20 cellular contexts compared by ENCODE assay signal in genomic region chr16:70665113-70665694, GRCh38. TPM values are rescaled to one million over a fixed set of nuclear protein-coding genes. Genes with fewer than 3 reads are reported as not detected.
DNase-seq lines count a peak whose midpoint lies in the region; FAIRE-seq and TF ChIP-seq lines count a peak whose summit lies in the region.
"Had no signal": no experiment of that assay in that cellular context is flagged by ENCODE, and none has a peak within 500 bp of the region (broad histone marks: within the 10 kb centered on the region; RNA-seq: fewer than 3 reads in every experiment).

No MANE protein-coding gene starts in this region.

- H4K5ac ChIP-seq in H1 (ENCODE audit: insufficient read length, low read depth, low read length), result no peak overlapping the region

- 93% methylated on average over 13 of the region's 14 CpGs; no CpG with 5 or more reads in 1 of the 2 experiments for WGBS in H1 (ENCODE audit: extremely low coverage in 1 of 2, insufficient coverage in 1 of 2, insufficient read length in 1 of 2, insufficient replicate concordance in 2 of 2, low coverage in 1 of 2, low lambda C conversion rate in 2 of 2, missing lambda C conversion rate in 1 of 2), 2 experiments

- POLR2A ChIA-PET in H1 (lab: Charles Lee; ENCODE audit: partially characterized antibody), result interaction anchor here (0.6 to 2.2 kb wide), 2 partner anchors 11 to 67 kb away, joined by 4 to 8 read pairs; no protein-coding TSS in a partner anchor

- H2BK20ac ChIP-seq in H1 (ENCODE audit: low read length), result no peak overlapping the region

- no peak overlapping the region for H3K4ac ChIP-seq in H1 (replicated peaks; ENCODE audit: insufficient read length, low read depth, low read length)

- CTCF ChIA-PET in H1 (lab: Charles Lee; ENCODE audit: partially characterized antibody), result interaction anchor here (1.4 to 1.9 kb wide), 2 partner anchors 15 to 106 kb away, joined by 7 to 8 read pairs; no protein-coding TSS in a partner anchor

- no peak overlapping the region for H2AK5ac ChIP-seq in H1 (ENCODE audit: low read depth, low read length)

- H4K91ac ChIP-seq in H1 (replicated peaks; ENCODE audit: insufficient read length, low read length), result no peak overlapping the region

- no peak overlapping the region for H3K14ac ChIP-seq in H1 (ENCODE audit: insufficient read length)

- peaks cover 0 to 11% (median 6%) of the 10 kb centered on the region in 4 experiments; a peak in 6 of 7 replicates for H3K4me1 ChIP-seq in H1 (replicated peaks in 1 of 4; ENCODE audit: control insufficient read depth in 3 of 4, insufficient read depth in 4 of 4, low read length in 3 of 4)
- peaks cover 7% of the 10 kb centered on the region for H3K4me1 ChIP-seq in osteoblast (ENCODE audit: insufficient read depth, low read length)

- H4K20me1 ChIP-seq in H1 (replicated peaks in 1 of 2; ENCODE audit: control insufficient read depth in 1 of 2, insufficient read depth in 2 of 2, low read length in 2 of 2), result peaks cover 0 to 3% of the 10 kb centered on the region in 2 experiments
- H4K20me1 ChIP-seq in osteoblast (ENCODE audit: insufficient read depth, low read length), result peaks cover 40% of the 10 kb centered on the region

- H3K27me3 ChIP-seq in H7 (ENCODE audit: control insufficient read depth, insufficient read depth, low read length) (no peaks in the 10 kb centered on the region), H1 (replicated peaks in 1 of 4; ENCODE audit: control insufficient read depth in 3 of 4, extremely low read depth in 1 of 4, insufficient read depth in 3 of 4, low read length in 3 of 4) (no peaks in the 10 kb centered on the region), osteoblast (ENCODE audit: insufficient read depth, low read length) (no peaks in the 10 kb centered on the region)

- no peak overlapping the region for H3K9ac ChIP-seq in H1 (replicated peaks in 1 of 4; ENCODE audit: extremely low read depth in 1 of 4, low read depth in 3 of 4, low read length in 3 of 4)

- no peak overlapping the region for H3K27ac ChIP-seq in H1 (ENCODE audit: low read depth, low read length)
- no peak overlapping the region for H3K27ac ChIP-seq in osteoblast (ENCODE audit: low read depth, low read length)

- TF ChIP-seq CTCF in H1 (IDR thresholded peaks at IDR 0.05; ENCODE audit: control extremely low read depth in 1 of 3, insufficient read depth in 1 of 3, low read depth in 1 of 3, low read length in 3 of 3), result no peak
- no peak for TF ChIP-seq CTCF in osteoblast (IDR thresholded peaks at IDR 0.05; ENCODE audit: extremely low read depth, low read depth, low read length)

- H3K4me2 ChIP-seq in H1 (ENCODE audit: insufficient read depth in 1 of 2, low read depth in 2 of 2, low read length in 2 of 2) (no peak overlapping the region), osteoblast (ENCODE audit: insufficient read depth, low read length) (no peak overlapping the region)

- no peak for TF ChIP-seq EP300 in H1 (IDR thresholded peaks at IDR 0.05; ENCODE audit: borderline replicate concordance in 1 of 2, low read depth in 2 of 2, low read length in 2 of 2)

- H3K9me3 ChIP-seq in H1 (ENCODE audit: insufficient read depth in 2 of 2, low read depth in 1 of 2, low read length in 1 of 2) (no peaks in the 10 kb centered on the region), osteoblast (ENCODE audit: low read depth, low read length) (no peaks in the 10 kb centered on the region)

- H2BK12ac ChIP-seq in H1 (ENCODE audit: low read depth, low read length), result no peak overlapping the region

- H3K4me3 ChIP-seq in H7 (ENCODE audit: insufficient read depth, low read depth, low read length) (no peak overlapping the region), H1 (ENCODE audit: extremely low read depth in 1 of 4, insufficient read depth in 2 of 4, low read depth in 3 of 4, low read length in 4 of 4) (no peak overlapping the region), osteoblast (ENCODE audit: insufficient read depth, low read length) (no peak overlapping the region)

- TF ChIP-seq RAD21 in H1 (IDR thresholded peaks at IDR 0.05 in 1 of 2, conservative IDR thresholded peaks at IDR 0.05 in 1 of 2; ENCODE audit: low read depth in 2 of 2, low read length in 2 of 2), result no peak

- H3K79me2 ChIP-seq in H1 (ENCODE audit: control insufficient read depth in 1 of 2, insufficient read depth in 2 of 2, low read length in 2 of 2) (no peaks in the 10 kb centered on the region), osteoblast (ENCODE audit: insufficient read depth, low read length) (peaks cover 8% of the 10 kb centered on the region)

- H2BK5ac ChIP-seq in H1 (ENCODE audit: low read depth, low read length), result no peak overlapping the region

- no peak overlapping the region for H2BK120ac ChIP-seq in H1 (replicated peaks; ENCODE audit: low read depth, low read length)

- H2BK15ac ChIP-seq in H1 (ENCODE audit: low read length), result no peak overlapping the region

- peak overlapping the region; percentile 62; the same call in 1 of the 2 replicates for H4K8ac ChIP-seq in H1 (ENCODE audit: extremely low read depth, insufficient read depth, low read length)

- H3K56ac ChIP-seq in H1 (replicated peaks; ENCODE audit: insufficient read length, low read depth, low read length), result no peak overlapping the region

- H2AFZ ChIP-seq in H1 (ENCODE audit: low read length) (no peak overlapping the region), osteoblast (ENCODE audit: low read length) (no peak overlapping the region)

- no peaks in the 10 kb centered on the region for H3K23me2 ChIP-seq in H1 (ENCODE audit: low read depth, low read length)

- no peak overlapping the region for H3K23ac ChIP-seq in H1 (ENCODE audit: insufficient read length)

- FAIRE-seq in H1 (lab: Jason Lieb, UNC), result no peak
- FAIRE-seq: RCC 7860 had no signal

- H3K79me1 ChIP-seq in H1 (ENCODE audit: low read depth, low read length), result no peaks in the 10 kb centered on the region

- peak; percentile 8 for DNase-seq in AG20443 (ENCODE audit: low spot score)
- peak; percentile 52 for DNase-seq in H7
- DNase-seq in H1 (ENCODE audit: low read depth in 1 of 2, low spot score in 2 of 2), result no peak
- peak; percentile 43 for DNase-seq in osteoblast (ENCODE audit: insufficient read length, low spot score, missing footprints)
- DNase-seq in epidermal melanocyte (ENCODE audit: insufficient read length, low spot score), result no peak
- DNase-seq in RPMI8226, result no peak
- DNase-seq in cortex of kidney (lab: John Stamatoyannopoulos, UW), result no peak
- no peak for DNase-seq in activated T-cell treated with anti-CD3 and anti-CD28 coated beads, Interleukin-2, amount 50 U/mL, for 1 hour
- DNase-seq: COR-L47, EL, KBM-7, MV-4-11, NCI-H1417 treated with DMSO at 0.1 percent for 48 hours, NCI-H2029, NCI-H2171, NCI-H446, NCI-H69 had no signal

- H3K18ac ChIP-seq in H1 (ENCODE audit: extremely low read depth, low read length), result no peak overlapping the region

- TF ChIP-seq POLR2A in H1 (IDR thresholded peaks at IDR 0.05; ENCODE audit: control extremely low read depth in 1 of 2, low read depth in 2 of 2, low read length in 2 of 2), result no peak

- peaks cover 6% of the 10 kb centered on the region for H3K36me3 ChIP-seq in H7 (replicated peaks; ENCODE audit: control insufficient read depth, insufficient read depth, low read length)
- H3K36me3 ChIP-seq in H1 (ENCODE audit: control insufficient read depth in 2 of 4, insufficient read depth in 4 of 4, low read length in 3 of 4), result peaks cover 0 to 23% (median 4%) of the 10 kb centered on the region in 4 experiments; a peak in 4 of 8 replicates
- H3K36me3 ChIP-seq in osteoblast (ENCODE audit: insufficient read depth, low read length), result peaks cover 75% of the 10 kb centered on the region

TF ChIP-seq in H1, 55 proteins besides CTCF, POLR2A, EP300 and RAD21 (continues in another document):
- TF ChIP-seq GTF2F1 (IDR thresholded peaks at IDR 0.05; ENCODE audit: borderline replicate concordance, low read depth, low read length), result no peak
- no peak for TF ChIP-seq CHD2 (IDR thresholded peaks at IDR 0.05; ENCODE audit: low read length)
- no peak for TF ChIP-seq MAFK (IDR thresholded peaks at IDR 0.05; ENCODE audit: low read depth, low read length)
- TF ChIP-seq KDM1A (IDR thresholded peaks at IDR 0.05; ENCODE audit: borderline replicate concordance, low read length), result no peak
- no peak for TF ChIP-seq ZNF274 (IDR thresholded peaks at IDR 0.05; ENCODE audit: borderline replicate concordance, extremely low read depth, low read length)
- no peak for TF ChIP-seq POU5F1 (IDR thresholded peaks at IDR 0.05; ENCODE audit: low read depth, low read length)
- no peak for TF ChIP-seq CHD1 (IDR thresholded peaks at IDR 0.05; ENCODE audit: low read depth, low read length)
- no peak for TF ChIP-seq NRF1 (IDR thresholded peaks at IDR 0.05; ENCODE audit: low read depth, low read length)
- no peak for TF ChIP-seq RFX5 (IDR thresholded peaks at IDR 0.05; ENCODE audit: borderline replicate concordance, low read depth, low read length)
- no peak for TF ChIP-seq TCF12 (IDR thresholded peaks at IDR 0.05; ENCODE audit: low read depth, low read length)

RNA-seq across cellular contexts. Expression of gene IL34, which starts 18.8 kb away (rescaled TPM):
- total RNA-seq in H7 (2014; rRNA removed; shearing (Covaris generic)), result 8.5 and 8.8 TPM in 2 replicates
- 4.0 and 4.6 TPM in 2 replicates for total RNA-seq in H1 (2021; fragmentation: NEBNext Ultra II Directional; extraction: Animal tissue kit (Norgen Biotek cat#: 25700))
- polyA plus RNA-seq in H1 (2011; rRNA removed), result 5.6 and 8.0 TPM in 2 replicates
- 6.7 TPM for polyA plus RNA-seq in H1 (2011; cell fraction: cytosol; rRNA removed)
- polyA plus RNA-seq in H1 (2011; cell fraction: nucleus; rRNA removed), result 9.0 TPM
- 4.6 to 6.5 TPM (median 5.2 TPM) in 4 replicates for polyA plus RNA-seq in H1 (2012, experiment 1 of 2)
- 3.3 TPM for polyA plus RNA-seq in H1 (2012, experiment 2 of 2)
- 2.7 TPM for polyA plus RNA-seq in H1 (2013, experiment 1 of 2)
- polyA plus RNA-seq in H1 (2013, experiment 2 of 2), result 3.3 TPM
- 1.7 and 2.2 TPM in 2 replicates for polyA minus RNA-seq in H1 (2011; rRNA and poly(A)+ RNA removed)
- 4.3 TPM for polyA minus RNA-seq in H1 (2011; cell fraction: cytosol; rRNA and poly(A)+ RNA removed)
- 1.5 TPM for polyA minus RNA-seq in H1 (2011; cell fraction: nucleus; rRNA and poly(A)+ RNA removed)
- total RNA-seq in osteoblast, result 5.6 and 9.4 TPM in 2 replicates
- total RNA-seq: A673 had no signal
- polyA plus RNA-seq: CD14-positive monocyte had no signal

RNA-seq across cellular contexts. Expression of gene MTSS2, which starts 20.6 kb away (rescaled TPM):
- total RNA-seq in H7 (2014; rRNA removed; shearing (Covaris generic)), result 30.7 and 44.8 TPM in 2 replicates
- 34.2 and 36.7 TPM in 2 replicates for total RNA-seq in H1 (2021; fragmentation: NEBNext Ultra II Directional; extraction: Animal tissue kit (Norgen Biotek cat#: 25700))
- polyA plus RNA-seq in H1 (2011; rRNA removed), result 23.3 and 33.8 TPM in 2 replicates
- 26.1 TPM for polyA plus RNA-seq in H1 (2011; cell fraction: cytosol; rRNA removed)
- polyA plus RNA-seq in H1 (2011; cell fraction: nucleus; rRNA removed), result 34.8 TPM
- 22.4 to 38.9 TPM (median 37.5 TPM) in 4 replicates for polyA plus RNA-seq in H1 (2012, experiment 1 of 2)
- 14.0 TPM for polyA plus RNA-seq in H1 (2012, experiment 2 of 2)
- 32.8 TPM for polyA plus RNA-seq in H1 (2013, experiment 1 of 2)
- 34.0 TPM for polyA plus RNA-seq in H1 (2013, experiment 2 of 2)
- polyA minus RNA-seq in H1 (2011; rRNA and poly(A)+ RNA removed), result 13.3 and 15.3 TPM in 2 replicates
- polyA minus RNA-seq in H1 (2011; cell fraction: cytosol; rRNA and poly(A)+ RNA removed), result 23.2 TPM
- 18.2 TPM for polyA minus RNA-seq in H1 (2011; cell fraction: nucleus; rRNA and poly(A)+ RNA removed)
- total RNA-seq in osteoblast, result 54.2 and 56.5 TPM in 2 replicates
- polyA plus RNA-seq: CD14-positive monocyte had no signal

Comparison
In these comparisons a context has a peak if more than half of its experiments do, and no peak if none do; other contexts are left out.
1. DNase-seq: peak in AG20443 (single experiment), H7 (single experiment) and osteoblast (single experiment); none in H1 (0 of 2), epidermal melanocyte (single experiment), RPMI8226 (single experiment), cortex of kidney (single experiment) and activated T-cell treated with anti-CD3 and anti-CD28 coated beads, Interleukin-2, amount 50 U/mL, for 1 hour (single experiment).